Comparison of ENCODE assay signal across 33 cellular contexts in the genomic region with DNA sequence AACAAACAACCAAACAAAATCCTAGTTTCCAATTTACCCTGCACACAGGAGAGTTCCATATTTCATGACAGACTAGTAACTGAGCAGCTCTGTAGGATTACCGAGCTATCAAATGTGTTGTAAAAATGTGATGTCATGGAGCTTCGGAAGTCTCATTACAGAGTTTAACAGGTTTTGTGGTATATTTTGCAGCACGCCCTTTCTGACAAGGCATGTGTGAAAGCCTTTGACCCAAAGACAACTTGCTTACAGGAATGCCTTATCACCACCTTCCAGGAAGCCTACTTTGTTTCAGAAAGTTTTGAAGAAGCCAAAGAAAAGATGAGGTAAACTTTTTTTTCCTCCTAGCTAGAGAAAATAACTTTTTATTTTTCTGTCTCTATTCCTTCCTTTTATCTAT.
"Had no signal": no experiment of that assay in that cellular context is flagged by ENCODE, and none has a peak within 500 bp of the region (broad histone marks: within the 10 kb centered on the region; RNA-seq: fewer than 3 reads in every experiment).

No MANE protein-coding gene starts in this region.

- H3K4me3 ChIP-seq: ascending aorta, breast epithelium, cardiac muscle cell, colonic mucosa, esophagus squamous epithelium, gastroesophageal sphincter, heart right ventricle had no signal

- H3K4me1 Mint-ChIP-seq: activated CD4-positive, alpha-beta memory T cell treated with anti-CD3 and anti-CD28 coated beads, Interleukin-2, amount 10 ng/mL, durations not matched to agents 7 days and 5 days; activated CD4-positive, alpha-beta T cell treated with anti-CD3 and anti-CD28 coated beads, Interleukin-2, amount 10 ng/mL, durations not matched to agents 7 days and 5 days; activated naive CD4-positive, alpha-beta T cell treated with anti-CD3 and anti-CD28 coated beads, Interleukin-2, amount 10 ng/mL, durations not matched to agents 7 days and 5 days; activated naive CD8-positive, alpha-beta T cell treated with anti-CD3 and anti-CD28 coated beads, Interleukin-2, amount 10 ng/mL, durations not matched to agents 7 days and 5 days; activated T-helper 17 cell treated with anti-CD3 and anti-CD28 coated beads, Interleukin-2, amount 50 U/mL, for 72 hours; T-helper 17 cell had no signal

- DNase-seq: activated CD4-positive, alpha-beta memory T cell treated with anti-CD3 and anti-CD28 coated beads, Interleukin-2, amount 10 ng/mL, durations not matched to agents 7 days and 5 days; activated CD4-positive, alpha-beta T cell treated with anti-CD3 and anti-CD28 coated beads for 1 hour; activated CD4-positive, alpha-beta T cell treated with anti-CD3 and anti-CD28 coated beads for 4 hours; activated CD4-positive, alpha-beta T cell treated with anti-CD3 and anti-CD28 coated beads, Interleukin-2, amount 10 ng/mL, durations not matched to agents 7 days and 5 days; activated CD4-positive, alpha-beta T cell treated with anti-CD3 and anti-CD28 coated beads, Interleukin-2, amount 50 U/mL, for 4 hours; activated CD8-positive, alpha-beta memory T cell treated with anti-CD3 and anti-CD28 coated beads, Interleukin-2, amount 50 U/mL, for 48 hours; activated effector memory CD4-positive, alpha-beta T cell treated with Interleukin-2 at 50 U/mL for 16 hours; activated naive CD4-positive, alpha-beta T cell treated with anti-CD3 and anti-CD28 coated beads, Interleukin-2, amount 10 ng/mL, durations not matched to agents 7 days and 5 days; activated naive CD8-positive, alpha-beta T cell treated with anti-CD3 and anti-CD28 coated beads, Interleukin-2, amount 10 ng/mL, durations not matched to agents 7 days and 5 days; activated T-cell treated with anti-CD3 and anti-CD28 coated beads for 4 hours; activated T-cell treated with anti-CD3 and anti-CD28 coated beads, Interleukin-2, amount 50 U/mL, for 4 hours; central memory CD4-positive, alpha-beta T cell; cerebellar nuclear complex; colonic mucosa; effector CD8-positive, alpha-beta T cell; esophagus squamous epithelium; heart right ventricle; hippocampal formation; T-helper 1 cell; T-helper 17 cell had no signal

- H3K27ac Mint-ChIP-seq: activated CD4-positive, alpha-beta memory T cell treated with anti-CD3 and anti-CD28 coated beads, Interleukin-2, amount 10 ng/mL, durations not matched to agents 7 days and 5 days; activated CD4-positive, alpha-beta T cell treated with anti-CD3 and anti-CD28 coated beads, Interleukin-2, amount 10 ng/mL, durations not matched to agents 7 days and 5 days; activated naive CD4-positive, alpha-beta T cell treated with anti-CD3 and anti-CD28 coated beads, Interleukin-2, amount 10 ng/mL, durations not matched to agents 7 days and 5 days; activated naive CD4-positive, alpha-beta T cell treated with anti-CD3 and anti-CD28 coated beads, Interleukin-2, amount 50 U/mL, for 72 hours; activated naive CD8-positive, alpha-beta T cell treated with anti-CD3 and anti-CD28 coated beads, Interleukin-2, amount 10 ng/mL, durations not matched to agents 7 days and 5 days; activated T-helper 17 cell treated with anti-CD3 and anti-CD28 coated beads, Interleukin-2, amount 50 U/mL, for 72 hours; brain; T-helper 17 cell; WTC11 had no signal

- H3K9me3 Mint-ChIP-seq: activated CD4-positive, alpha-beta memory T cell treated with anti-CD3 and anti-CD28 coated beads, Interleukin-2, amount 10 ng/mL, durations not matched to agents 7 days and 5 days; activated CD4-positive, alpha-beta T cell treated with anti-CD3 and anti-CD28 coated beads, Interleukin-2, amount 10 ng/mL, durations not matched to agents 7 days and 5 days; activated naive CD4-positive, alpha-beta T cell treated with anti-CD3 and anti-CD28 coated beads, Interleukin-2, amount 10 ng/mL, durations not matched to agents 7 days and 5 days; activated naive CD4-positive, alpha-beta T cell treated with anti-CD3 and anti-CD28 coated beads, Interleukin-2, amount 50 U/mL, for 72 hours; activated naive CD8-positive, alpha-beta T cell treated with anti-CD3 and anti-CD28 coated beads, Interleukin-2, amount 10 ng/mL, durations not matched to agents 7 days and 5 days; activated T-cell treated with anti-CD3 and anti-CD28 coated beads, Interleukin-2, amount 50 U/mL, for 4 hours; activated T-helper 17 cell treated with anti-CD3 and anti-CD28 coated beads, Interleukin-2, amount 50 U/mL, for 72 hours; brain; WTC11 had no signal

- ATAC-seq: activated naive CD4-positive, alpha-beta T cell treated with anti-CD3 and anti-CD28 coated beads, Interleukin-2, amount 50 U/mL, for 72 hours; activated T-cell treated with anti-CD3 and anti-CD28 coated beads, Interleukin-2, amount 50 U/mL, for 4 hours; activated T-helper 17 cell treated with anti-CD3 and anti-CD28 coated beads, Interleukin-2, amount 50 U/mL, for 72 hours; gastroesophageal sphincter; heart right ventricle; T-helper 17 cell; WTC11 had no signal

- H3K27ac ChIP-seq: ascending aorta, breast epithelium, cardiac muscle cell, colonic mucosa, epithelial cell of prostate, esophagus squamous epithelium, gastroesophageal sphincter, heart right ventricle, VCaP had no signal

- H3K36me3 Mint-ChIP-seq: activated naive CD4-positive, alpha-beta T cell treated with anti-CD3 and anti-CD28 coated beads, Interleukin-2, amount 10 ng/mL, durations not matched to agents 7 days and 5 days; activated naive CD4-positive, alpha-beta T cell treated with anti-CD3 and anti-CD28 coated beads, Interleukin-2, amount 50 U/mL, for 72 hours; activated naive CD8-positive, alpha-beta T cell treated with anti-CD3 and anti-CD28 coated beads, Interleukin-2, amount 10 ng/mL, durations not matched to agents 7 days and 5 days; brain; WTC11 had no signal

- H3K27me3 ChIP-seq: ascending aorta, breast epithelium, cardiac muscle cell, colonic mucosa, esophagus squamous epithelium, gastroesophageal sphincter had no signal

- FAIRE-seq: endometrium, endothelial cell of umbilical vein, TTC549 had no signal

- H3K4me1 ChIP-seq: ascending aorta, breast epithelium, colonic mucosa, esophagus squamous epithelium, gastroesophageal sphincter, heart right ventricle had no signal

- H3K4me3 Mint-ChIP-seq: activated CD4-positive, alpha-beta memory T cell treated with anti-CD3 and anti-CD28 coated beads, Interleukin-2, amount 10 ng/mL, durations not matched to agents 7 days and 5 days; activated CD4-positive, alpha-beta T cell treated with anti-CD3 and anti-CD28 coated beads, Interleukin-2, amount 10 ng/mL, durations not matched to agents 7 days and 5 days; activated naive CD4-positive, alpha-beta T cell treated with anti-CD3 and anti-CD28 coated beads, Interleukin-2, amount 10 ng/mL, durations not matched to agents 7 days and 5 days; activated naive CD8-positive, alpha-beta T cell treated with anti-CD3 and anti-CD28 coated beads, Interleukin-2, amount 10 ng/mL, durations not matched to agents 7 days and 5 days; activated T-cell treated with anti-CD3 and anti-CD28 coated beads, Interleukin-2, amount 50 U/mL, for 4 hours; activated T-helper 17 cell treated with anti-CD3 and anti-CD28 coated beads, Interleukin-2, amount 50 U/mL, for 72 hours; brain; T-helper 17 cell; WTC11 had no signal

- H3K36me3 ChIP-seq: ascending aorta, breast epithelium, cardiac muscle cell, colonic mucosa, esophagus squamous epithelium, gastroesophageal sphincter, heart right ventricle had no signal

- H3K9me3 ChIP-seq: ascending aorta, breast epithelium, colonic mucosa, esophagus squamous epithelium, gastroesophageal sphincter, heart right ventricle had no signal

- H3K27me3 Mint-ChIP-seq: brain had no signal
